9 cellular contexts compared by ENCODE assay signal in genomic region chr10:118594392-118595063, GRCh38. TPM values are rescaled to one million over a fixed set of nuclear protein-coding genes. Genes with fewer than 3 reads are reported as not detected.
DNase-seq lines count a peak whose midpoint lies in the region; ATAC-seq and TF ChIP-seq lines count a peak whose summit lies in the region.
"Had no signal": no experiment of that assay in that cellular context is flagged by ENCODE, and none has a peak within 500 bp of the region (broad histone marks: within the 10 kb centered on the region; RNA-seq: fewer than 3 reads in every experiment).

No MANE protein-coding gene starts in this region.

- 20 to 27% methylated on average over 3 to 37 of the region's 70 CpGs for WGBS in upper lobe of left lung, 2 donors

- peak in 4 of 5 donors; percentile 20 to 35 (median 29) for DNase-seq in CD4-positive, alpha-beta memory T cell
- DNase-seq in T-cell (peak in 31 of 34 experiments; percentile 2 to 50 (median 20)), choroid plexus epithelial cell (ENCODE audit: low read depth) (peak; percentile 51), lower lobe of right lung (peak; percentile 52), upper lobe of left lung (peak; percentile 27 to 89), HK-2 (ENCODE audit: unreplicated experiment) (no peak), NCI-H526 treated with DMSO at 0.1 percent for 48 hours (lab: John Stamatoyannopoulos, UW) (no peak)

- ATAC-seq in T-cell (replicated peaks in 1 of 4) = peak; percentile 60 to 85 (median 76)
- peak; percentile 69 to 78 for ATAC-seq in lower lobe of right lung
- peak; percentile 60 to 70 for ATAC-seq in upper lobe of left lung (ENCODE audit: low FRiP score in 2 of 2)
- no peak for ATAC-seq in HG02870 (IDR thresholded peaks at IDR 0.05; ENCODE audit: unreplicated experiment)

- intact Hi-C loops in CD4-positive, alpha-beta memory T cell (cut with micrococcal nuclease) = loop anchor here (1.0 to 10.0 kb wide), 2 partner anchors 70 to 127 kb away; no protein-coding TSS in a partner anchor
- intact Hi-C loops in lower lobe of right lung (cut with DNase I) = no loop called here

- H3K27me3 ChIP-seq in CD4-positive, alpha-beta memory T cell (ENCODE audit: insufficient read depth, low read length) = peaks cover 17% of the 10 kb centered on the region
- peaks cover 72% of the 10 kb centered on the region for H3K27me3 ChIP-seq in lower lobe of right lung (ENCODE audit: low read depth)
- peaks cover 0 to 34% (median 22%) of the 10 kb centered on the region in 4 donors for H3K27me3 ChIP-seq in upper lobe of left lung

- peaks cover 8 to 34% (median 14%) of the 10 kb centered on the region in 4 donors for H3K4me1 Mint-ChIP-seq in CD4-positive, alpha-beta memory T cell
- peaks cover 26 to 30% (median 26%) of the 10 kb centered on the region in 3 donors for H3K4me1 Mint-ChIP-seq in T-cell

- no peaks in the 10 kb centered on the region for H3K9me3 ChIP-seq in CD4-positive, alpha-beta memory T cell (ENCODE audit: control insufficient read depth in 1 of 2, low read length in 2 of 2)
- H3K9me3 ChIP-seq in lower lobe of right lung (no peaks in the 10 kb centered on the region), upper lobe of left lung (peaks cover 0 to 5% (median 0%) of the 10 kb centered on the region in 4 donors)

- peaks cover 41 to 44% of the 10 kb centered on the region in 2 donors for H3K27me3 Mint-ChIP-seq in CD4-positive, alpha-beta memory T cell
- H3K27me3 Mint-ChIP-seq in T-cell = peaks cover 59 to 64% of the 10 kb centered on the region in 2 donors

- peaks cover 0 to 10% (median 3%) of the 10 kb centered on the region in 8 donors for H3K9me3 Mint-ChIP-seq in CD4-positive, alpha-beta memory T cell
- H3K9me3 Mint-ChIP-seq in T-cell = peaks cover 0 to 4% (median 0%) of the 10 kb centered on the region in 3 donors

- no peak overlapping the region for H3K27ac Mint-ChIP-seq in CD4-positive, alpha-beta memory T cell
- H3K27ac Mint-ChIP-seq in T-cell = no peak overlapping the region

- peak; percentile 40 for TF ChIP-seq CTCF in choroid plexus epithelial cell (conservative IDR thresholded peaks at IDR 0.05; ENCODE audit: low read depth, low read length)
- peak; percentile 32 for TF ChIP-seq CTCF in lower lobe of right lung (IDR thresholded peaks at IDR 0.05)
- peak in 4 of 6 experiments; percentile 8 to 61 (median 30) for TF ChIP-seq CTCF in upper lobe of left lung (IDR thresholded peaks at IDR 0.05)

- no peak overlapping the region for H3K4me3 ChIP-seq in CD4-positive, alpha-beta memory T cell (ENCODE audit: low read length in 2 of 2)
- no peak overlapping the region for H3K4me3 ChIP-seq in choroid plexus epithelial cell (ENCODE audit: low read depth, low read length)
- H3K4me3 ChIP-seq in lower lobe of right lung = no peak overlapping the region
- no peak overlapping the region for H3K4me3 ChIP-seq in upper lobe of left lung
- H3K4me3 ChIP-seq: tibial artery had no signal

- POLR2A ChIA-PET in CD4-positive, alpha-beta memory T cell (lab: Charles Lee; ENCODE audit: partially characterized antibody) = no interaction called here
- POLR2A ChIA-PET in T-cell (lab: Charles Lee) = interaction anchor here in 1 of 2 donors (0.6 kb wide), 1 partner anchor 108 kb away, joined by 4 read pairs; no protein-coding TSS in a partner anchor

- TF ChIP-seq EP300 in upper lobe of left lung (IDR thresholded peaks at IDR 0.05) = no peak

- CTCF ChIA-PET in CD4-positive, alpha-beta memory T cell (lab: Charles Lee; ENCODE audit: partially characterized antibody) = interaction anchor here (0.8 to 4.4 kb wide), 7 partner anchors 11 to 126 kb away, joined by 3 to 35 read pairs (median 4); no protein-coding TSS in a partner anchor
- CTCF ChIA-PET in T-cell (lab: Charles Lee) = interaction anchor here (1.1 to 1.7 kb wide), 4 partner anchors 74 to 127 kb away, joined by 4 to 7 read pairs (median 5); no protein-coding TSS in a partner anchor

- no peak for TF ChIP-seq POLR2A in upper lobe of left lung (IDR thresholded peaks at IDR 0.05)

- H3K4me3 Mint-ChIP-seq in CD4-positive, alpha-beta memory T cell = peak overlapping the region in 3 of 8 donors; percentile 8 to 67 (median 50)
- H3K4me3 Mint-ChIP-seq in T-cell = peak overlapping the region in 1 of 3 donors; percentile 62

- H3K4me1 ChIP-seq in CD4-positive, alpha-beta memory T cell (ENCODE audit: insufficient read depth, low read length) = peaks cover 17% of the 10 kb centered on the region
- H3K4me1 ChIP-seq in lower lobe of right lung (no peaks in the 10 kb centered on the region), upper lobe of left lung (peaks cover 0 to 15% (median 0%) of the 10 kb centered on the region in 4 donors)

- H3K27ac ChIP-seq in CD4-positive, alpha-beta memory T cell (ENCODE audit: low read depth, low read length) = no peak overlapping the region
- H3K27ac ChIP-seq in lower lobe of right lung = no peak overlapping the region
- H3K27ac ChIP-seq in upper lobe of left lung = no peak overlapping the region
- H3K27ac ChIP-seq: tibial artery had no signal

- no peaks in the 10 kb centered on the region for H3K36me3 Mint-ChIP-seq in CD4-positive, alpha-beta memory T cell
- H3K36me3 Mint-ChIP-seq in T-cell = no peaks in the 10 kb centered on the region

- no peaks in the 10 kb centered on the region for H3K36me3 ChIP-seq in CD4-positive, alpha-beta memory T cell (ENCODE audit: insufficient read depth, low read length)
- H3K36me3 ChIP-seq in lower lobe of right lung (no peaks in the 10 kb centered on the region), upper lobe of left lung (no peaks in the 10 kb centered on the region)
- H3K36me3 ChIP-seq: tibial artery had no signal

RNA-seq across cellular contexts. Expression of gene PRLHR, which starts 0.9 kb away (rescaled TPM):
- not detected for total RNA-seq in CD4-positive, alpha-beta memory T cell
- polyA plus RNA-seq in CD4-positive, alpha-beta memory T cell = not detected
- total RNA-seq in T-cell (not detected), lower lobe of right lung (not detected), upper lobe of left lung (1 to 10 TPM in 1 of 6 donors, not detected in 5; 2.1 TPM)

Comparison
In these comparisons a context has a peak if more than half of its experiments do, and no peak if none do; other contexts are left out.
1. DNase-seq: peak in CD4-positive, alpha-beta memory T cell (4 of 5), T-cell (31 of 34), choroid plexus epithelial cell (single experiment), lower lobe of right lung (single experiment) and upper lobe of left lung (2 of 2); none in HK-2 (single experiment) and NCI-H526 treated with DMSO at 0.1 percent for 48 hours (single experiment).
2. Peak in every context shown above with its lines, with median percentiles within 50 percentile points of each other: CTCF ChIP-seq.